In genomic region chrX:4830880-4831557, GRCh38 we compare ENCODE assay signal across 1 cellular context.
A peak's percentile ranks its signal among the peaks of the same experiment; 100 is the strongest.
TF ChIP-seq lines count a peak whose summit lies in the region.

No MANE protein-coding gene starts in this region.

TF ChIP-seq in A549, 52 proteins besides CTCF, POLR2A, EP300 and RAD21 (continued from another document):
- TF ChIP-seq CHD4 (IDR thresholded peaks at IDR 0.05; ENCODE audit: borderline replicate concordance) (no peak), MAFK (IDR thresholded peaks at IDR 0.05; ENCODE audit: partially characterized antibody) (peak; percentile 53), GATA3 (IDR thresholded peaks at IDR 0.05; ENCODE audit: borderline replicate concordance) (peak; percentile 67; the same call in 1 of the 2 replicates)
TF ChIP-seq in A549: peak in this region for 5.
